Comparison of ENCODE assay signal across 1 cellular context in the genomic region with DNA sequence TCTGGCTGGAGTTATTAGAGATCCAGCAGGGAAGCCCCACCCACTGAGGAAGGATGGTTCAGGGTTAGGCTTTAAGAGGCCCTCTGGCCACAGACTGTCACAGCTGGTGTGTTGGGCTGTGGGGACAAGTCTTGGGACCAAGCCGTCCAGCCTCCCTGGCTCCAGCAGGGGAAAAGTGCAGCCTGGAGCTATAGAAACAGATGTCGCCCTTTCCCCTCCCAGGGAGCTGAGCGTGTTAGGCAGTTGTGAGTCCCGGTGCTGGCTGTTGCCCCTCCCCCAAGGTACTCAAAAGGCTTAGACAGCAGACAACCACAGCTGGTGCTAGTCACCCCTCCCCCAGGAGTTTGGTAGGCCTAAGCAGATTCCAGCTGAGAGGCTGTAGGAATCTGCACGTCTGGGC.
TF ChIP-seq lines count a peak whose summit lies in the region.

No MANE protein-coding gene starts in this region.

TF ChIP-seq in HepG2, 621 proteins besides CTCF, POLR2A, EP300 and RAD21 (continued from another document):
- TF ChIP-seq, protein P1, sequence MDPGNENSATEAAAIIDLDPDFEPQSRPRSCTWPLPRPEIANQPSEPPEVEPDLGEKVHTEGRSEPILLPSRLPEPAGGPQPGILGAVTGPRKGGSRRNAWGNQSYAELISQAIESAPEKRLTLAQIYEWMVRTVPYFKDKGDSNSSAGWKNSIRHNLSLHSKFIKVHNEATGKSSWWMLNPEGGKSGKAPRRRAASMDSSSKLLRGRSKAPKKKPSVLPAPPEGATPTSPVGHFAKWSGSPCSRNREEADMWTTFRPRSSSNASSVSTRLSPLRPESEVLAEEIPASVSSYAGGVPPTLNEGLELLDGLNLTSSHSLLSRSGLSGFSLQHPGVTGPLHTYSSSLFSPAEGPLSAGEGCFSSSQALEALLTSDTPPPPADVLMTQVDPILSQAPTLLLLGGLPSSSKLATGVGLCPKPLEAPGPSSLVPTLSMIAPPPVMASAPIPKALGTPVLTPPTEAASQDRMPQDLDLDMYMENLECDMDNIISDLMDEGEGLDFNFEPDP (CRISPR knock-in tag; conservative IDR thresholded peaks at IDR 0.05) = no peak
- TF ChIP-seq ZZZ3 (CRISPR knock-in tag; IDR thresholded peaks at IDR 0.05; ENCODE audit: borderline replicate concordance) (no peak), MTA3 (CRISPR knock-in tag; IDR thresholded peaks at IDR 0.05) (no peak), GATAD2A (CRISPR knock-in tag; IDR thresholded peaks at IDR 0.05) (no peak), NR1H2 (CRISPR knock-in tag; IDR thresholded peaks at IDR 0.05; ENCODE audit: borderline replicate concordance, low read depth) (no peak)
- TF ChIP-seq, protein P2, sequence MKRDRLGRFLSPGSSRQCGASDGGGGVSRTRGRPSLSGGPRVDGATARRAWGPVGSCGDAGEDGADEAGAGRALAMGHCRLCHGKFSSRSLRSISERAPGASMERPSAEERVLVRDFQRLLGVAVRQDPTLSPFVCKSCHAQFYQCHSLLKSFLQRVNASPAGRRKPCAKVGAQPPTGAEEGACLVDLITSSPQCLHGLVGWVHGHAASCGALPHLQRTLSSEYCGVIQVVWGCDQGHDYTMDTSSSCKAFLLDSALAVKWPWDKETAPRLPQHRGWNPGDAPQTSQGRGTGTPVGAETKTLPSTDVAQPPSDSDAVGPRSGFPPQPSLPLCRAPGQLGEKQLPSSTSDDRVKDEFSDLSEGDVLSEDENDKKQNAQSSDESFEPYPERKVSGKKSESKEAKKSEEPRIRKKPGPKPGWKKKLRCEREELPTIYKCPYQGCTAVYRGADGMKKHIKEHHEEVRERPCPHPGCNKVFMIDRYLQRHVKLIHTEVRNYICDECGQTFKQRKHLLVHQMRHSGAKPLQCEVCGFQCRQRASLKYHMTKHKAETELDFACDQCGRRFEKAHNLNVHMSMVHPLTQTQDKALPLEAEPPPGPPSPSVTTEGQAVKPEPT (CRISPR knock-in tag; IDR thresholded peaks at IDR 0.05; ENCODE audit: low read depth) = no peak
TF ChIP-seq in HepG2: peak in this region for 0.
